1 cellular context compared by ENCODE assay signal in the genomic region with DNA sequence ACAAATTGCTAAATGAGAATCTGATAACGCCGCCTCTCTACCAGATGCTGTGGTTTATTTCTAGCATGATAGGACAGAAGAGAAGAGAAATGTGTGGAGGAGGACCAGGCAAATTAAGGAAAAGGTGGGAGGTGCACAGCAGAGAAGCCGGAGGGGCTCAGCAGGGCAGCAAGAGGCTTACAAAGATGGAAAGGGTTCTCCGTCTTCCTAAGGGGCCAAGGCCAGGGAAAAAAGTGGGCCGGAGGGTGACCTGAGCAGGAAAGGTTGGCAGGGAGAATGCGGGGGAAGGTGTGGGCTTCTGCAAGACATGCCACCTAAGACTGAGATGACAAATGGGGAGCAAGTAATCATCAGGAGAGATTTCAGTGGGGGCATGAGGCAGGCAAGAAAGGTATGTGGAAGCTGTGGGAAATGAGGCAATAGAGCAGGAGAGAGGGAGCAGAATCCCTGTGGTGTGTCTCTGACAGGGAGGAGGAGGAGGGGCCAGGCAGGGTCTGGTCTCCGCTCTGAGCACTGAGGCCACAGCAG.
TF ChIP-seq lines count a peak whose summit lies in the region.

No MANE protein-coding gene starts in this region.

TF ChIP-seq in HepG2, 621 proteins besides CTCF, POLR2A, EP300 and RAD21:
- TF ChIP-seq GTF2F1 (IDR thresholded peaks at IDR 0.05; ENCODE audit: low read length) (no peak), MAFG (CRISPR knock-in tag; IDR thresholded peaks at IDR 0.05) (no peak), TARDBP (CRISPR knock-in tag; IDR thresholded peaks at IDR 0.05) (no peak), BRCA1 (CRISPR knock-in tag; IDR thresholded peaks at IDR 0.05) (no peak), SMYD3 (CRISPR knock-in tag; IDR thresholded peaks at IDR 0.05) (no peak), PBX3 (CRISPR knock-in tag; IDR thresholded peaks at IDR 0.05; ENCODE audit: borderline replicate concordance) (no peak), RFX3 (CRISPR knock-in tag; IDR thresholded peaks at IDR 0.05) (no peak), FOSL2 (CRISPR knock-in tag; IDR thresholded peaks at IDR 0.05) (no peak), FLYWCH1 (CRISPR knock-in tag; IDR thresholded peaks at IDR 0.05) (no peak), MED1 (CRISPR knock-in tag; IDR thresholded peaks at IDR 0.05) (no peak), ZNF770 (CRISPR knock-in tag; IDR thresholded peaks at IDR 0.05) (no peak)
- TF ChIP-seq, protein P1, sequence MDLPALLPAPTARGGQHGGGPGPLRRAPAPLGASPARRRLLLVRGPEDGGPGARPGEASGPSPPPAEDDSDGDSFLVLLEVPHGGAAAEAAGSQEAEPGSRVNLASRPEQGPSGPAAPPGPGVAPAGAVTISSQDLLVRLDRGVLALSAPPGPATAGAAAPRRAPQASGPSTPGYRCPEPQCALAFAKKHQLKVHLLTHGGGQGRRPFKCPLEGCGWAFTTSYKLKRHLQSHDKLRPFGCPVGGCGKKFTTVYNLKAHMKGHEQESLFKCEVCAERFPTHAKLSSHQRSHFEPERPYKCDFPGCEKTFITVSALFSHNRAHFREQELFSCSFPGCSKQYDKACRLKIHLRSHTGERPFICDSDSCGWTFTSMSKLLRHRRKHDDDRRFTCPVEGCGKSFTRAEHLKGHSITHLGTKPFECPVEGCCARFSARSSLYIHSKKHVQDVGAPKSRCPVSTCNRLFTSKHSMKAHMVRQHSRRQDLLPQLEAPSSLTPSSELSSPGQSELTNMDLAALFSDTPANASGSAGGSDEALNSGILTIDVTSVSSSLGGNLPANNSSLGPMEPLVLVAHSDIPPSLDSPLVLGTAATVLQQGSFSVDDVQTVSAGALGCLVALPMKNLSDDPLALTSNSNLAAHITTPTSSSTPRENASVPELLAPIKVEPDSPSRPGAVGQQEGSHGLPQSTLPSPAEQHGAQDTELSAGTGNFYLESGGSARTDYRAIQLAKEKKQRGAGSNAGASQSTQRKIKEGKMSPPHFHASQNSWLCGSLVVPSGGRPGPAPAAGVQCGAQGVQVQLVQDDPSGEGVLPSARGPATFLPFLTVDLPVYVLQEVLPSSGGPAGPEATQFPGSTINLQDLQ (CRISPR knock-in tag; IDR thresholded peaks at IDR 0.05) = no peak
TF ChIP-seq in HepG2: peak in this region for 0.
